9 cellular contexts compared by ENCODE assay signal in the genomic region with DNA sequence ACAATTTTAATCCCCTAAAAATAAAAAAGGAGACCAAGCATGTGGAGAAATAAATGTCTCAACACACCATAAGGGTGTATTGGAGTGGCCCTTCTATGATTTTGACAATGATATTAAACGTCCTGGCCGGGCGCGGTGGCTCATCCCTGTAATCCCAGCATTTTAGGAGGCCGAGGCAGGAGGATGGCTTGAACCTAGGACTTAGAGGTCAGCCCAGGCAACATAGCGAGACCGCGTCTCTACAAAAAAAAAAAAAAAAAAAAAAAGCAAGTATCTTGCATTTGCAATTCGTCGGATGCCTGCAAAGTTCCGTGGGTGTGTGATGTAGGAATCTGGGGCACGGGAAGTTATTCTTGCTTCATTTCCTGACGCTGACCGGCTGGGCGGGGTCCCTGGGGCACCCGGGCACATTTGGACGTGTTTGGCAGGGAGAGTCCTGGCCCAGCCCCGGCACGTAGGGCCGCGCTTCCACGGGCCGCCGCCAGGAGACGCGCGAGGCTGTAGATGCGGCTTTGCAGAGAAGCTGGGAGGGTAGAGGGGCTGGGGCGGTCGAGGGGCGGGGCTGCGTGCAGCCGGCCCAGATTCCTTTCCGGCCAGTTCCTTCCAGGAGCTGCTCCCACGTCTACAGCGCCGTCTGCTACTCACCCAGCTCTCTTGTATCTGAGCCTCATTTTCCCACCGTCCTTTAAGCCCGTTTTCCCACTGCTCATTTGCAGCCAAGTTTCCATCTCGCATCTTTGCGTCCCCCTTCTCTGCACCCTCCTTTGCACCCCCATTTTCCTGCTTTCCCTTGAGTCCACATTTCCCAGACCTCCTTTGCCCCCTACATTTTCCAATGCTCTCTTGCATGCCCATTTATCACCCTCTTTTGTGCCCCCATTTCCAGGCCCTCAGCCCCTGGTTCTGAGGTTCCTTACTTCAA. TPM values are rescaled to one million over a fixed set of nuclear protein-coding genes. Genes with fewer than 3 reads are reported as not detected.
A peak's percentile ranks its signal among the peaks of the same experiment; 100 is the strongest.
DNase-seq lines count a peak whose midpoint lies in the region; ATAC-seq, FAIRE-seq and TF ChIP-seq lines count a peak whose summit lies in the region.
"Had no signal": no experiment of that assay in that cellular context is flagged by ENCODE, and none has a peak within 500 bp of the region (broad histone marks: within the 10 kb centered on the region; RNA-seq: fewer than 3 reads in every experiment).

No MANE protein-coding gene starts in this region.

- H3K4me1 ChIP-seq in DOHH2 (ENCODE audit: control insufficient read depth, low read length) (peaks cover 11% of the 10 kb centered on the region), H1 (replicated peaks in 1 of 4; ENCODE audit: control insufficient read depth in 3 of 4, insufficient read depth in 4 of 4, low read length in 3 of 4) (peaks cover 2 to 6% (median 2%) of the 10 kb centered on the region in 4 experiments; a peak in 5 of 7 replicates)

- no peaks in the 10 kb centered on the region for H3K27me3 ChIP-seq in DOHH2 (ENCODE audit: control insufficient read depth, low read length)
- H3K27me3 ChIP-seq in H1 (replicated peaks in 1 of 4; ENCODE audit: control insufficient read depth in 3 of 4, extremely low read depth in 1 of 4, insufficient read depth in 3 of 4, low read length in 3 of 4) = no peaks in the 10 kb centered on the region; a peak in 2 of 7 replicates

- H3K4me2 ChIP-seq in DOHH2 (ENCODE audit: low read length) = peak overlapping the region; percentile 61
- H3K4me2 ChIP-seq in H1 (ENCODE audit: insufficient read depth in 1 of 2, low read depth in 2 of 2, low read length in 2 of 2) = peak overlapping the region; percentile 34 to 67; a peak in 3 of 4 replicates

- no peak overlapping the region for H3K56ac ChIP-seq in H1 (replicated peaks; ENCODE audit: insufficient read length, low read depth, low read length)

- H2AK5ac ChIP-seq in H1 (ENCODE audit: low read depth, low read length) = no peak overlapping the region

- H3K4me3 ChIP-seq in DOHH2 (ENCODE audit: low read length) (peak overlapping the region; percentile 30), H1 (ENCODE audit: extremely low read depth in 1 of 4, insufficient read depth in 2 of 4, low read depth in 3 of 4, low read length in 4 of 4) (peak overlapping the region in 2 of 4 experiments; percentile 21 to 44; a peak in 4 of 8 replicates)

- H2BK120ac ChIP-seq in H1 (replicated peaks; ENCODE audit: low read depth, low read length) = no peak overlapping the region

- DNase-seq in HT1080 (ENCODE audit: low read depth) (peak; percentile 95), NOMO-1 treated with DMSO at 0.1 percent for 48 hours (lab: John Stamatoyannopoulos, UW; ENCODE audit: unreplicated experiment) (peak; percentile 96), H1 (ENCODE audit: low read depth in 1 of 2, low spot score in 2 of 2) (peak; percentile 88 to 100), mesenteric fat pad (ENCODE audit: low spot score) (peak; percentile 98)
- peak; percentile 47 to 51 for DNase-seq in activated CD8-positive, alpha-beta memory T cell treated with anti-CD3 and anti-CD28 coated beads for 4 hours (ENCODE audit: low read depth in 2 of 2)
- DNase-seq in stimulated activated CD8-positive, alpha-beta memory T cell treated with anti-CD3 and anti-CD28 coated beads, Interleukin-12 subunit alpha, Interleukin-12 subunit beta, amount 100 ng/mL, for 4 hours (ENCODE audit: low read depth) = peak; percentile 59

- no peak overlapping the region for H3K4ac ChIP-seq in H1 (replicated peaks; ENCODE audit: insufficient read length, low read depth, low read length)

- peak; percentile 99 for TF ChIP-seq CTCF in DOHH2 (IDR thresholded peaks at IDR 0.05; ENCODE audit: low read depth, low read length, poor library complexity, severe bottlenecking)
- peak; percentile 92 to 97 (median 93) for TF ChIP-seq CTCF in H1 (IDR thresholded peaks at IDR 0.05; ENCODE audit: control extremely low read depth in 1 of 3, insufficient read depth in 1 of 3, low read depth in 1 of 3, low read length in 3 of 3)

- peak overlapping the region; percentile 85; the same call in 1 of the 2 replicates for H2BK5ac ChIP-seq in H1 (ENCODE audit: low read depth, low read length)

- POLR2A ChIA-PET in H1 (lab: Charles Lee; ENCODE audit: partially characterized antibody) = interaction anchor here (0.8 to 1.1 kb wide), 4 partner anchors 53 to 222 kb away, joined by 3 to 4 read pairs (median 3); a partner anchor contains a TSS

- TF ChIP-seq EP300 in H1 (IDR thresholded peaks at IDR 0.05; ENCODE audit: borderline replicate concordance in 1 of 2, low read depth in 2 of 2, low read length in 2 of 2) = no peak

- no peaks in the 10 kb centered on the region for H3K9me3 ChIP-seq in DOHH2 (ENCODE audit: control insufficient read depth, insufficient read depth, low read length)
- no peaks in the 10 kb centered on the region for H3K9me3 ChIP-seq in H1 (ENCODE audit: insufficient read depth in 2 of 2, low read depth in 1 of 2, low read length in 1 of 2)

- H2AFZ ChIP-seq in H1 (ENCODE audit: low read length) = peak overlapping the region; percentile 100

- 17% methylated on average over 29 of the region's 41 CpGs; no CpG with 5 or more reads in 1 of the 2 experiments for WGBS in H1 (ENCODE audit: extremely low coverage in 1 of 2, insufficient coverage in 1 of 2, insufficient read length in 1 of 2, insufficient replicate concordance in 2 of 2, low coverage in 1 of 2, low lambda C conversion rate in 2 of 2, missing lambda C conversion rate in 1 of 2), 2 experiments

- no peak overlapping the region for H3K23ac ChIP-seq in H1 (ENCODE audit: insufficient read length)

- H4K5ac ChIP-seq in H1 (ENCODE audit: insufficient read length, low read depth, low read length) = peak overlapping the region; percentile 77

- ATAC-seq in GM21390 (IDR thresholded peaks at IDR 0.05; ENCODE audit: unreplicated experiment) = no peak

- H3K79me2 ChIP-seq in DOHH2 (ENCODE audit: control insufficient read depth, low read length) (no peaks in the 10 kb centered on the region), H1 (ENCODE audit: control insufficient read depth in 1 of 2, insufficient read depth in 2 of 2, low read length in 2 of 2) (no peaks in the 10 kb centered on the region)

- no peaks in the 10 kb centered on the region for H3F3A ChIP-seq in DOHH2 (ENCODE audit: control insufficient read depth, insufficient read depth)

- no peak overlapping the region for H3K14ac ChIP-seq in H1 (ENCODE audit: insufficient read length)

- H4K20me1 ChIP-seq in DOHH2 (ENCODE audit: control insufficient read depth, insufficient read depth, low read depth, low read length) (no peaks in the 10 kb centered on the region), H1 (replicated peaks in 1 of 2; ENCODE audit: control insufficient read depth in 1 of 2, insufficient read depth in 2 of 2, low read length in 2 of 2) (no peaks in the 10 kb centered on the region)

- H3K79me1 ChIP-seq in H1 (ENCODE audit: low read depth, low read length) = no peaks in the 10 kb centered on the region

- H4K91ac ChIP-seq in H1 (replicated peaks; ENCODE audit: insufficient read length, low read length) = peak overlapping the region; percentile 84

- no peak overlapping the region for H2BK20ac ChIP-seq in H1 (ENCODE audit: low read length)

- no peak overlapping the region for H3K9ac ChIP-seq in H1 (replicated peaks in 1 of 4; ENCODE audit: extremely low read depth in 1 of 4, low read depth in 3 of 4, low read length in 3 of 4)

- CTCF ChIA-PET in H1 (lab: Charles Lee; ENCODE audit: partially characterized antibody) = interaction anchor here (0.6 to 3.3 kb wide), 35 partner anchors 9 to 166 kb away, joined by 3 to 16 read pairs (median 3); a partner anchor contains a TSS

- no peak overlapping the region; the same call in 1 of the 2 replicates for H2BK12ac ChIP-seq in H1 (ENCODE audit: low read depth, low read length)

- no peaks in the 10 kb centered on the region; the same call in 1 of the 2 replicates for H3K23me2 ChIP-seq in H1 (ENCODE audit: low read depth, low read length)

- FAIRE-seq in H1 (lab: Jason Lieb, UNC) = peak; percentile 7

- TF ChIP-seq POLR2A in H1 (IDR thresholded peaks at IDR 0.05; ENCODE audit: control extremely low read depth in 1 of 2, low read depth in 2 of 2, low read length in 2 of 2) = no peak

- 0 out of 2 replicates have a peak overlapping the region, but pooled peaks have one; percentile 88 for H2BK15ac ChIP-seq in H1 (ENCODE audit: low read length)

- H3K27ac ChIP-seq in DOHH2 (ENCODE audit: low read depth, low read length) (no peak overlapping the region), H1 (ENCODE audit: low read depth, low read length) (no peak overlapping the region)

- no peaks in the 10 kb centered on the region for H3K36me3 ChIP-seq in DOHH2 (ENCODE audit: control insufficient read depth, low read length)
- H3K36me3 ChIP-seq in H1 (ENCODE audit: control insufficient read depth in 2 of 4, insufficient read depth in 4 of 4, low read length in 3 of 4) = no peaks in the 10 kb centered on the region

- peak; percentile 92 to 94 for TF ChIP-seq RAD21 in H1 (IDR thresholded peaks at IDR 0.05 in 1 of 2, conservative IDR thresholded peaks at IDR 0.05 in 1 of 2; ENCODE audit: low read depth in 2 of 2, low read length in 2 of 2)

- H3K18ac ChIP-seq in H1 (ENCODE audit: extremely low read depth, low read length) = peak overlapping the region; percentile 99

- H4K8ac ChIP-seq in H1 (ENCODE audit: extremely low read depth, insufficient read depth, low read length) = peak overlapping the region; percentile 89; the same call in 1 of the 2 replicates

- H3K9me2 ChIP-seq in DOHH2 (replicated peaks; ENCODE audit: control insufficient read depth, low read length) = no peaks in the 10 kb centered on the region

RNA-seq across cellular contexts. Expression of a gene that starts 2.2 kb away (rescaled TPM):
- total RNA-seq in HT1080 (2014; rRNA removed; shearing (Covaris generic)) = not detected in 2 replicates
- not detected in 2 replicates for polyA plus RNA-seq in HT1080 (2015; cell fraction: cytosol; rRNA removed)
- polyA plus RNA-seq in HT1080 (2015; cell fraction: nucleus; rRNA removed) = not detected in 2 replicates
- not detected in 2 replicates for total RNA-seq in H1 (2021; fragmentation: NEBNext Ultra II Directional; extraction: Animal tissue kit (Norgen Biotek cat#: 25700))
- polyA plus RNA-seq in H1 (2011; rRNA removed) = not detected in 2 replicates
- polyA plus RNA-seq in H1 (2011; cell fraction: cytosol; rRNA removed) = not detected
- polyA plus RNA-seq in H1 (2011; cell fraction: nucleus; rRNA removed) = not detected
- polyA plus RNA-seq in H1 (2012, experiment 1 of 2) = not detected in 4 replicates
- not detected for polyA plus RNA-seq in H1 (2012, experiment 2 of 2)
- polyA plus RNA-seq in H1 (2013, experiment 1 of 2) = not detected
- not detected for polyA plus RNA-seq in H1 (2013, experiment 2 of 2)
- not detected in 2 replicates for polyA minus RNA-seq in H1 (2011; rRNA and poly(A)+ RNA removed)
- polyA minus RNA-seq in H1 (2011; cell fraction: cytosol; rRNA and poly(A)+ RNA removed) = not detected
- polyA minus RNA-seq in H1 (2011; cell fraction: nucleus; rRNA and poly(A)+ RNA removed) = not detected
- total RNA-seq in mesenteric fat pad = not detected
- total RNA-seq: mononuclear cell had no signal

RNA-seq across cellular contexts. Expression of a gene that starts 31.4 kb away (rescaled TPM):
- total RNA-seq in HT1080 (2014; rRNA removed; shearing (Covaris generic)) = 2.8 and 4.3 TPM in 2 replicates
- polyA plus RNA-seq in HT1080 (2015; cell fraction: cytosol; rRNA removed) = 9.7 and 10.1 TPM in 2 replicates
- 22.5 and 26.7 TPM in 2 replicates for polyA plus RNA-seq in HT1080 (2015; cell fraction: nucleus; rRNA removed)
- total RNA-seq in H1 (2021; fragmentation: NEBNext Ultra II Directional; extraction: Animal tissue kit (Norgen Biotek cat#: 25700)) = 44.1 and 54.7 TPM in 2 replicates
- polyA plus RNA-seq in H1 (2011; rRNA removed) = 25.5 and 48.4 TPM in 2 replicates
- 22.9 TPM for polyA plus RNA-seq in H1 (2011; cell fraction: cytosol; rRNA removed)
- 158 TPM for polyA plus RNA-seq in H1 (2011; cell fraction: nucleus; rRNA removed)
- 35.9 to 53.2 TPM (median 46.3 TPM) in 4 replicates for polyA plus RNA-seq in H1 (2012, experiment 1 of 2)
- polyA plus RNA-seq in H1 (2012, experiment 2 of 2) = 26.9 TPM
- 23.1 TPM for polyA plus RNA-seq in H1 (2013, experiment 1 of 2)
- 22.6 TPM for polyA plus RNA-seq in H1 (2013, experiment 2 of 2)
- polyA minus RNA-seq in H1 (2011; rRNA and poly(A)+ RNA removed) = 18.2 and 21.0 TPM in 2 replicates
- polyA minus RNA-seq in H1 (2011; cell fraction: cytosol; rRNA and poly(A)+ RNA removed) = 30.6 TPM
- 42.2 TPM for polyA minus RNA-seq in H1 (2011; cell fraction: nucleus; rRNA and poly(A)+ RNA removed)
- 119 TPM for total RNA-seq in mesenteric fat pad

RNA-seq across cellular contexts. Expression of a gene that starts 45.7 kb away (rescaled TPM):
- not detected in 2 replicates for total RNA-seq in HT1080 (2014; rRNA removed; shearing (Covaris generic))
- polyA plus RNA-seq in HT1080 (2015; cell fraction: cytosol; rRNA removed) = 0.11 and 0.14 TPM in 2 replicates
- 0.20 and 0.22 TPM in 2 replicates for polyA plus RNA-seq in HT1080 (2015; cell fraction: nucleus; rRNA removed)
- total RNA-seq in H1 (2021; fragmentation: NEBNext Ultra II Directional; extraction: Animal tissue kit (Norgen Biotek cat#: 25700)) = 23.8 and 24.4 TPM in 2 replicates
- 17.8 and 23.3 TPM in 2 replicates for polyA plus RNA-seq in H1 (2011; rRNA removed)
- polyA plus RNA-seq in H1 (2011; cell fraction: cytosol; rRNA removed) = 21.0 TPM
- 18.3 TPM for polyA plus RNA-seq in H1 (2011; cell fraction: nucleus; rRNA removed)
- 7.8 to 9.9 TPM (median 8.2 TPM) in 4 replicates for polyA plus RNA-seq in H1 (2012, experiment 1 of 2)
- polyA plus RNA-seq in H1 (2012, experiment 2 of 2) = 5.7 TPM
- polyA plus RNA-seq in H1 (2013, experiment 1 of 2) = 8.5 TPM
- polyA plus RNA-seq in H1 (2013, experiment 2 of 2) = 8.8 TPM
- 108 and 115 TPM in 2 replicates for polyA minus RNA-seq in H1 (2011; rRNA and poly(A)+ RNA removed)
- polyA minus RNA-seq in H1 (2011; cell fraction: cytosol; rRNA and poly(A)+ RNA removed) = 24.9 TPM
- 17.5 TPM for polyA minus RNA-seq in H1 (2011; cell fraction: nucleus; rRNA and poly(A)+ RNA removed)
- 21.7 TPM for total RNA-seq in mesenteric fat pad

RNA-seq across cellular contexts. Expression of a gene that starts 52.3 kb away (rescaled TPM):
- 2.2 and 2.3 TPM in 2 replicates for total RNA-seq in HT1080 (2014; rRNA removed; shearing (Covaris generic))
- polyA plus RNA-seq in HT1080 (2015; cell fraction: cytosol; rRNA removed) = 18.4 and 23.9 TPM in 2 replicates
- polyA plus RNA-seq in HT1080 (2015; cell fraction: nucleus; rRNA removed) = 10.3 and 15.5 TPM in 2 replicates
- total RNA-seq in H1 (2021; fragmentation: NEBNext Ultra II Directional; extraction: Animal tissue kit (Norgen Biotek cat#: 25700)) = 73.5 and 78.2 TPM in 2 replicates
- 423 and 441 TPM in 2 replicates for polyA plus RNA-seq in H1 (2011; rRNA removed)
- polyA plus RNA-seq in H1 (2011; cell fraction: cytosol; rRNA removed) = 322 TPM
- polyA plus RNA-seq in H1 (2011; cell fraction: nucleus; rRNA removed) = 202 TPM
- 102 to 132 TPM (median 127 TPM) in 4 replicates for polyA plus RNA-seq in H1 (2012, experiment 1 of 2)
- polyA plus RNA-seq in H1 (2012, experiment 2 of 2) = 255 TPM
- polyA plus RNA-seq in H1 (2013, experiment 1 of 2) = 177 TPM
- polyA plus RNA-seq in H1 (2013, experiment 2 of 2) = 224 TPM
- 91.8 and 113 TPM in 2 replicates for polyA minus RNA-seq in H1 (2011; rRNA and poly(A)+ RNA removed)
- 47.5 TPM for polyA minus RNA-seq in H1 (2011; cell fraction: cytosol; rRNA and poly(A)+ RNA removed)
- 32.8 TPM for polyA minus RNA-seq in H1 (2011; cell fraction: nucleus; rRNA and poly(A)+ RNA removed)
- 54.3 TPM for total RNA-seq in mesenteric fat pad

RNA-seq across cellular contexts. Expression of a gene that starts 52.6 kb away (rescaled TPM):
- 0.23 TPM in 1 of 2 replicates, not detected in the other for total RNA-seq in HT1080 (2014; rRNA removed; shearing (Covaris generic))
- polyA plus RNA-seq in HT1080 (2015; cell fraction: cytosol; rRNA removed) = 1.9 and 2.3 TPM in 2 replicates
- polyA plus RNA-seq in HT1080 (2015; cell fraction: nucleus; rRNA removed) = 8.1 and 8.5 TPM in 2 replicates
- total RNA-seq in H1 (2021; fragmentation: NEBNext Ultra II Directional; extraction: Animal tissue kit (Norgen Biotek cat#: 25700)) = 4.0 and 5.5 TPM in 2 replicates
- polyA plus RNA-seq in H1 (2011; rRNA removed) = 5.4 and 7.1 TPM in 2 replicates
- 9.4 TPM for polyA plus RNA-seq in H1 (2011; cell fraction: cytosol; rRNA removed)
- 18.9 TPM for polyA plus RNA-seq in H1 (2011; cell fraction: nucleus; rRNA removed)
- polyA plus RNA-seq in H1 (2012, experiment 1 of 2) = 7.4 to 11.5 TPM (median 8.6 TPM) in 4 replicates
- polyA plus RNA-seq in H1 (2012, experiment 2 of 2) = 4.3 TPM
- 4.5 TPM for polyA plus RNA-seq in H1 (2013, experiment 1 of 2)
- 4.3 TPM for polyA plus RNA-seq in H1 (2013, experiment 2 of 2)
- polyA minus RNA-seq in H1 (2011; rRNA and poly(A)+ RNA removed) = 5.1 and 6.5 TPM in 2 replicates
- polyA minus RNA-seq in H1 (2011; cell fraction: cytosol; rRNA and poly(A)+ RNA removed) = not detected
- 2.9 TPM for polyA minus RNA-seq in H1 (2011; cell fraction: nucleus; rRNA and poly(A)+ RNA removed)
- 16.4 TPM for total RNA-seq in mesenteric fat pad

Comparison
In these comparisons a context has a peak if more than half of its experiments do, and no peak if none do; other contexts are left out.
1. RNA of a gene that starts 45.7 kb away (total RNA-seq): 23.8 to 24.4 TPM in H1 and 21.7 TPM in mesenteric fat pad (single experiment); not detected in HT1080; every median in the first group is over 10 times any median in the second.
2. Peak in every context shown above with its lines, with median percentiles within 50 percentile points of each other: DNase-seq.